In the genomic region with DNA sequence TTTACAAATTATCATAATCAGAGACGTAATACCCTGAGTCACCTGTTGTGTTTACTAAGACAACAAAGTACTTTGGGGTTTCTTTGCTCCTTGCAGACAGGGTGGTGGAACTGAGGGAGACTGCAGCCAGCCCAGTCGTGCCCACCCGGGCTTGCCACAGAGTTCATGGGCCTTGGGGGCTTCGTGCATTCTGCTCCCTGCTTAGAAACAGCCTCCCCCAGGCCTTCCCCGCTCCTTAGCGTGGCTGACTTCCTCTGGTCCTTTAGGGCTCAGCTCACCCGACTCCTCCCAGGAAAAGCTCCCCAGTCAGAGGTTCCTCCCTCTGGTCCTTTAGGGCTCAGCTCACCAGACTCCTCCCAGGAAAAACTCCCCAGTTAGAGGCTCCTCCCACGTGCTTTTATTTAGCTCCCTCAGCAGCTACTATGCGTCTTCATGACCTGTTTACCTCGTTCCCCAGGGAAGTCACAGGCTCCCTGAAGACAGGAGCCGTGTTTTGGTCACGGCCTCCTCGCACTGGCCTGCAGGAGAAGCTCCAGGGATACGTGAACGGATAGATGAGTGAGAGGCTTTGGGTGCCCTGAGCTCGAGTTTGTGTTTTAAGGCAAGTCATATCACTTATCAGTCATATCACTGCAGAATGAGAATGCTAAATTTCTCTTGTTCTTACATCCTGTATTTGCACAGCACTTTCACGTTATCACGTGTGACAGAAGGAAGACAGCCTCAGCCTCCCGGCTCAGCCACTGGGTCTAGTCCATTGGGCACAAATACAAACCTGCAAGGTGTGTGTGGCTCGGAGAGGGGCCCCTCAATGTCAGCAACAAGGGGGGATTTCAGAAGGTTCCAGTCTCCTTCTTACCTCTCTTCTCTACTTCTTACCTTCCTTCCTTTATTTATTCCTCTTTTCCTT, we compare ENCODE assay signal across 1 cellular context.
TF ChIP-seq lines count a peak whose summit lies in the region.

No MANE protein-coding gene starts in this region.

TF ChIP-seq in K562, 482 proteins besides CTCF, POLR2A, EP300 and RAD21 (continued from another document and continues in another):
- TF ChIP-seq, protein P1, sequence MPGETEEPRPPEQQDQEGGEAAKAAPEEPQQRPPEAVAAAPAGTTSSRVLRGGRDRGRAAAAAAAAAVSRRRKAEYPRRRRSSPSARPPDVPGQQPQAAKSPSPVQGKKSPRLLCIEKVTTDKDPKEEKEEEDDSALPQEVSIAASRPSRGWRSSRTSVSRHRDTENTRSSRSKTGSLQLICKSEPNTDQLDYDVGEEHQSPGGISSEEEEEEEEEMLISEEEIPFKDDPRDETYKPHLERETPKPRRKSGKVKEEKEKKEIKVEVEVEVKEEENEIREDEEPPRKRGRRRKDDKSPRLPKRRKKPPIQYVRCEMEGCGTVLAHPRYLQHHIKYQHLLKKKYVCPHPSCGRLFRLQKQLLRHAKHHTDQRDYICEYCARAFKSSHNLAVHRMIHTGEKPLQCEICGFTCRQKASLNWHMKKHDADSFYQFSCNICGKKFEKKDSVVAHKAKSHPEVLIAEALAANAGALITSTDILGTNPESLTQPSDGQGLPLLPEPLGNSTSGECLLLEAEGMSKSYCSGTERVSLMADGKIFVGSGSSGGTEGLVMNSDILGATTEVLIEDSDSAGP (CRISPR knock-in tag; IDR thresholded peaks at IDR 0.05), result no peak
- TF ChIP-seq HDAC3 (IDR thresholded peaks at IDR 0.05; ENCODE audit: borderline replicate concordance, partially characterized antibody) (peak; percentile 73), RBM14 (IDR thresholded peaks at IDR 0.05; ENCODE audit: borderline replicate concordance, insufficient read depth, low read depth, low read length) (no peak), ESRRA (IDR thresholded peaks at IDR 0.05; ENCODE audit: borderline replicate concordance, low read depth) (peak; percentile 4; the same call in 1 of the 2 replicates), RFX7 (CRISPR knock-in tag; IDR thresholded peaks at IDR 0.05) (no peak), MYNN (IDR thresholded peaks at IDR 0.05) (peak; percentile 74), MYNN (CRISPR knock-in tag; IDR thresholded peaks at IDR 0.05) (no peak), FOXK1 (CRISPR knock-in tag; IDR thresholded peaks at IDR 0.05; ENCODE audit: borderline replicate concordance) (0 out of 2 replicates have a peak, but pooled peaks have one; percentile 52), TCF7 (IDR thresholded peaks at IDR 0.05; ENCODE audit: borderline replicate concordance) (0 out of 2 replicates have a peak, but pooled peaks have one; percentile 50), HNRNPL (IDR thresholded peaks at IDR 0.05; ENCODE audit: low read depth, low read length) (no peak), HDAC6 (IDR thresholded peaks at IDR 0.05; ENCODE audit: low read depth, low read length) (no peak), GTF2E2 (tag; IDR thresholded peaks at IDR 0.05) (no peak), ATF7 (IDR thresholded peaks at IDR 0.05) (peak; percentile 81), MBD2 (IDR thresholded peaks at IDR 0.05; ENCODE audit: borderline replicate concordance, low read depth) (peak; percentile 3; the same call in 1 of the 2 replicates), MEF2D (tag; conservative IDR thresholded peaks at IDR 0.05; ENCODE audit: low read depth) (peak; percentile 54; the same call in 1 of the 2 replicates), MCM2 (IDR thresholded peaks at IDR 0.05; ENCODE audit: low read depth) (no peak), ZNF140 (CRISPR knock-in tag; IDR thresholded peaks at IDR 0.05) (no peak), RFX5 (IDR thresholded peaks at IDR 0.05; ENCODE audit: low read depth, low read length) (no peak), ETV1 (tag; conservative IDR thresholded peaks at IDR 0.05; ENCODE audit: low read depth) (peak; percentile 86), FOXP1 (CRISPR knock-in tag; IDR thresholded peaks at IDR 0.05) (peak; percentile 90), GABPB1 (CRISPR knock-in tag; IDR thresholded peaks at IDR 0.05) (peak; percentile 30; the same call in 1 of the 2 replicates), XRCC3 (IDR thresholded peaks at IDR 0.05) (no peak), ZNF133 (CRISPR knock-in tag; IDR thresholded peaks at IDR 0.05) (no peak), PML (IDR thresholded peaks at IDR 0.05; ENCODE audit: low read length) (peak; percentile 55; the same call in 1 of the 2 replicates), ZFP36 (IDR thresholded peaks at IDR 0.05; ENCODE audit: low read depth, low read length, partially characterized antibody) (peak; percentile 35), KHSRP (IDR thresholded peaks at IDR 0.05) (no peak), ZNF197 (CRISPR knock-in tag; IDR thresholded peaks at IDR 0.05; ENCODE audit: low read depth) (no peak), HCFC1 (IDR thresholded peaks at IDR 0.05; ENCODE audit: low read depth, low read length) (no peak)
- TF ChIP-seq, protein P2, sequence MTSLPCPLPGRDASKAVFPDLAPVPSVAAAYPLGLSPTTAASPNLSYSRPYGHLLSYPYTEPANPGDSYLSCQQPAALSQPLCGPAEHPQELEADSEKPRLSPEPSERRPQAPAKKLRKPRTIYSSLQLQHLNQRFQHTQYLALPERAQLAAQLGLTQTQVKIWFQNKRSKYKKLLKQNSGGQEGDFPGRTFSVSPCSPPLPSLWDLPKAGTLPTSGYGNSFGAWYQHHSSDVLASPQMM (CRISPR knock-in tag; IDR thresholded peaks at IDR 0.05), result no peak
- TF ChIP-seq, protein P3, sequence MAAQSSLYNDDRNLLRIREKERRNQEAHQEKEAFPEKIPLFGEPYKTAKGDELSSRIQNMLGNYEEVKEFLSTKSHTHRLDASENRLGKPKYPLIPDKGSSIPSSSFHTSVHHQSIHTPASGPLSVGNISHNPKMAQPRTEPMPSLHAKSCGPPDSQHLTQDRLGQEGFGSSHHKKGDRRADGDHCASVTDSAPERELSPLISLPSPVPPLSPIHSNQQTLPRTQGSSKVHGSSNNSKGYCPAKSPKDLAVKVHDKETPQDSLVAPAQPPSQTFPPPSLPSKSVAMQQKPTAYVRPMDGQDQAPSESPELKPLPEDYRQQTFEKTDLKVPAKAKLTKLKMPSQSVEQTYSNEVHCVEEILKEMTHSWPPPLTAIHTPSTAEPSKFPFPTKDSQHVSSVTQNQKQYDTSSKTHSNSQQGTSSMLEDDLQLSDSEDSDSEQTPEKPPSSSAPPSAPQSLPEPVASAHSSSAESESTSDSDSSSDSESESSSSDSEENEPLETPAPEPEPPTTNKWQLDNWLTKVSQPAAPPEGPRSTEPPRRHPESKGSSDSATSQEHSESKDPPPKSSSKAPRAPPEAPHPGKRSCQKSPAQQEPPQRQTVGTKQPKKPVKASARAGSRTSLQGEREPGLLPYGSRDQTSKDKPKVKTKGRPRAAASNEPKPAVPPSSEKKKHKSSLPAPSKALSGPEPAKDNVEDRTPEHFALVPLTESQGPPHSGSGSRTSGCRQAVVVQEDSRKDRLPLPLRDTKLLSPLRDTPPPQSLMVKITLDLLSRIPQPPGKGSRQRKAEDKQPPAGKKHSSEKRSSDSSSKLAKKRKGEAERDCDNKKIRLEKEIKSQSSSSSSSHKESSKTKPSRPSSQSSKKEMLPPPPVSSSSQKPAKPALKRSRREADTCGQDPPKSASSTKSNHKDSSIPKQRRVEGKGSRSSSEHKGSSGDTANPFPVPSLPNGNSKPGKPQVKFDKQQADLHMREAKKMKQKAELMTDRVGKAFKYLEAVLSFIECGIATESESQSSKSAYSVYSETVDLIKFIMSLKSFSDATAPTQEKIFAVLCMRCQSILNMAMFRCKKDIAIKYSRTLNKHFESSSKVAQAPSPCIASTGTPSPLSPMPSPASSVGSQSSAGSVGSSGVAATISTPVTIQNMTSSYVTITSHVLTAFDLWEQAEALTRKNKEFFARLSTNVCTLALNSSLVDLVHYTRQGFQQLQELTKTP (IDR thresholded peaks at IDR 0.05; ENCODE audit: low read depth in 1 of 2, partially characterized antibody in 2 of 2), result peak in 1 of 2 experiments; percentile 39
- TF ChIP-seq, protein P4, sequence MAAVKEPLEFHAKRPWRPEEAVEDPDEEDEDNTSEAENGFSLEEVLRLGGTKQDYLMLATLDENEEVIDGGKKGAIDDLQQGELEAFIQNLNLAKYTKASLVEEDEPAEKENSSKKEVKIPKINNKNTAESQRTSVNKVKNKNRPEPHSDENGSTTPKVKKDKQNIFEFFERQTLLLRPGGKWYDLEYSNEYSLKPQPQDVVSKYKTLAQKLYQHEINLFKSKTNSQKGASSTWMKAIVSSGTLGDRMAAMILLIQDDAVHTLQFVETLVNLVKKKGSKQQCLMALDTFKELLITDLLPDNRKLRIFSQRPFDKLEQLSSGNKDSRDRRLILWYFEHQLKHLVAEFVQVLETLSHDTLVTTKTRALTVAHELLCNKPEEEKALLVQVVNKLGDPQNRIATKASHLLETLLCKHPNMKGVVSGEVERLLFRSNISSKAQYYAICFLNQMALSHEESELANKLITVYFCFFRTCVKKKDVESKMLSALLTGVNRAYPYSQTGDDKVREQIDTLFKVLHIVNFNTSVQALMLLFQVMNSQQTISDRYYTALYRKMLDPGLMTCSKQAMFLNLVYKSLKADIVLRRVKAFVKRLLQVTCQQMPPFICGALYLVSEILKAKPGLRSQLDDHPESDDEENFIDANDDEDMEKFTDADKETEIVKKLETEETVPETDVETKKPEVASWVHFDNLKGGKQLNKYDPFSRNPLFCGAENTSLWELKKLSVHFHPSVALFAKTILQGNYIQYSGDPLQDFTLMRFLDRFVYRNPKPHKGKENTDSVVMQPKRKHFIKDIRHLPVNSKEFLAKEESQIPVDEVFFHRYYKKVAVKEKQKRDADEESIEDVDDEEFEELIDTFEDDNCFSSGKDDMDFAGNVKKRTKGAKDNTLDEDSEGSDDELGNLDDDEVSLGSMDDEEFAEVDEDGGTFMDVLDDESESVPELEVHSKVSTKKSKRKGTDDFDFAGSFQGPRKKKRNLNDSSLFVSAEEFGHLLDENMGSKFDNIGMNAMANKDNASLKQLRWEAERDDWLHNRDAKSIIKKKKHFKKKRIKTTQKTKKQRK (IDR thresholded peaks at IDR 0.05; ENCODE audit: borderline replicate concordance, low read depth, low read length), result no peak
- TF ChIP-seq, protein P5, sequence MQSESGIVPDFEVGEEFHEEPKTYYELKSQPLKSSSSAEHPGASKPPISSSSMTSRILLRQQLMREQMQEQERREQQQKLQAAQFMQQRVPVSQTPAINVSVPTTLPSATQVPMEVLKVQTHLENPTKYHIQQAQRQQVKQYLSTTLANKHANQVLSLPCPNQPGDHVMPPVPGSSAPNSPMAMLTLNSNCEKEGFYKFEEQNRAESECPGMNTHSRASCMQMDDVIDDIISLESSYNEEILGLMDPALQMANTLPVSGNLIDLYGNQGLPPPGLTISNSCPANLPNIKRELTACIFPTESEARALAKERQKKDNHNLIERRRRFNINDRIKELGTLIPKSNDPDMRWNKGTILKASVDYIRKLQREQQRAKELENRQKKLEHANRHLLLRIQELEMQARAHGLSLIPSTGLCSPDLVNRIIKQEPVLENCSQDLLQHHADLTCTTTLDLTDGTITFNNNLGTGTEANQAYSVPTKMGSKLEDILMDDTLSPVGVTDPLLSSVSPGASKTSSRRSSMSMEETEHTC (IDR thresholded peaks at IDR 0.05), result no peak
- TF ChIP-seq, protein P6, sequence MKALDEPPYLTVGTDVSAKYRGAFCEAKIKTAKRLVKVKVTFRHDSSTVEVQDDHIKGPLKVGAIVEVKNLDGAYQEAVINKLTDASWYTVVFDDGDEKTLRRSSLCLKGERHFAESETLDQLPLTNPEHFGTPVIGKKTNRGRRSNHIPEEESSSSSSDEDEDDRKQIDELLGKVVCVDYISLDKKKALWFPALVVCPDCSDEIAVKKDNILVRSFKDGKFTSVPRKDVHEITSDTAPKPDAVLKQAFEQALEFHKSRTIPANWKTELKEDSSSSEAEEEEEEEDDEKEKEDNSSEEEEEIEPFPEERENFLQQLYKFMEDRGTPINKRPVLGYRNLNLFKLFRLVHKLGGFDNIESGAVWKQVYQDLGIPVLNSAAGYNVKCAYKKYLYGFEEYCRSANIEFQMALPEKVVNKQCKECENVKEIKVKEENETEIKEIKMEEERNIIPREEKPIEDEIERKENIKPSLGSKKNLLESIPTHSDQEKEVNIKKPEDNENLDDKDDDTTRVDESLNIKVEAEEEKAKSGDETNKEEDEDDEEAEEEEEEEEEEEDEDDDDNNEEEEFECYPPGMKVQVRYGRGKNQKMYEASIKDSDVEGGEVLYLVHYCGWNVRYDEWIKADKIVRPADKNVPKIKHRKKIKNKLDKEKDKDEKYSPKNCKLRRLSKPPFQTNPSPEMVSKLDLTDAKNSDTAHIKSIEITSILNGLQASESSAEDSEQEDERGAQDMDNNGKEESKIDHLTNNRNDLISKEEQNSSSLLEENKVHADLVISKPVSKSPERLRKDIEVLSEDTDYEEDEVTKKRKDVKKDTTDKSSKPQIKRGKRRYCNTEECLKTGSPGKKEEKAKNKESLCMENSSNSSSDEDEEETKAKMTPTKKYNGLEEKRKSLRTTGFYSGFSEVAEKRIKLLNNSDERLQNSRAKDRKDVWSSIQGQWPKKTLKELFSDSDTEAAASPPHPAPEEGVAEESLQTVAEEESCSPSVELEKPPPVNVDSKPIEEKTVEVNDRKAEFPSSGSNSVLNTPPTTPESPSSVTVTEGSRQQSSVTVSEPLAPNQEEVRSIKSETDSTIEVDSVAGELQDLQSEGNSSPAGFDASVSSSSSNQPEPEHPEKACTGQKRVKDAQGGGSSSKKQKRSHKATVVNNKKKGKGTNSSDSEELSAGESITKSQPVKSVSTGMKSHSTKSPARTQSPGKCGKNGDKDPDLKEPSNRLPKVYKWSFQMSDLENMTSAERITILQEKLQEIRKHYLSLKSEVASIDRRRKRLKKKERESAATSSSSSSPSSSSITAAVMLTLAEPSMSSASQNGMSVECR (CRISPR knock-in tag; IDR thresholded peaks at IDR 0.05), result no peak
- TF ChIP-seq, protein P7, sequence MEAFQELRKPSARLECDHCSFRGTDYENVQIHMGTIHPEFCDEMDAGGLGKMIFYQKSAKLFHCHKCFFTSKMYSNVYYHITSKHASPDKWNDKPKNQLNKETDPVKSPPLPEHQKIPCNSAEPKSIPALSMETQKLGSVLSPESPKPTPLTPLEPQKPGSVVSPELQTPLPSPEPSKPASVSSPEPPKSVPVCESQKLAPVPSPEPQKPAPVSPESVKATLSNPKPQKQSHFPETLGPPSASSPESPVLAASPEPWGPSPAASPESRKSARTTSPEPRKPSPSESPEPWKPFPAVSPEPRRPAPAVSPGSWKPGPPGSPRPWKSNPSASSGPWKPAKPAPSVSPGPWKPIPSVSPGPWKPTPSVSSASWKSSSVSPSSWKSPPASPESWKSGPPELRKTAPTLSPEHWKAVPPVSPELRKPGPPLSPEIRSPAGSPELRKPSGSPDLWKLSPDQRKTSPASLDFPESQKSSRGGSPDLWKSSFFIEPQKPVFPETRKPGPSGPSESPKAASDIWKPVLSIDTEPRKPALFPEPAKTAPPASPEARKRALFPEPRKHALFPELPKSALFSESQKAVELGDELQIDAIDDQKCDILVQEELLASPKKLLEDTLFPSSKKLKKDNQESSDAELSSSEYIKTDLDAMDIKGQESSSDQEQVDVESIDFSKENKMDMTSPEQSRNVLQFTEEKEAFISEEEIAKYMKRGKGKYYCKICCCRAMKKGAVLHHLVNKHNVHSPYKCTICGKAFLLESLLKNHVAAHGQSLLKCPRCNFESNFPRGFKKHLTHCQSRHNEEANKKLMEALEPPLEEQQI (IDR thresholded peaks at IDR 0.05), result 0 out of 2 replicates have a peak, but pooled peaks have one; percentile 24
- TF ChIP-seq, protein P8, sequence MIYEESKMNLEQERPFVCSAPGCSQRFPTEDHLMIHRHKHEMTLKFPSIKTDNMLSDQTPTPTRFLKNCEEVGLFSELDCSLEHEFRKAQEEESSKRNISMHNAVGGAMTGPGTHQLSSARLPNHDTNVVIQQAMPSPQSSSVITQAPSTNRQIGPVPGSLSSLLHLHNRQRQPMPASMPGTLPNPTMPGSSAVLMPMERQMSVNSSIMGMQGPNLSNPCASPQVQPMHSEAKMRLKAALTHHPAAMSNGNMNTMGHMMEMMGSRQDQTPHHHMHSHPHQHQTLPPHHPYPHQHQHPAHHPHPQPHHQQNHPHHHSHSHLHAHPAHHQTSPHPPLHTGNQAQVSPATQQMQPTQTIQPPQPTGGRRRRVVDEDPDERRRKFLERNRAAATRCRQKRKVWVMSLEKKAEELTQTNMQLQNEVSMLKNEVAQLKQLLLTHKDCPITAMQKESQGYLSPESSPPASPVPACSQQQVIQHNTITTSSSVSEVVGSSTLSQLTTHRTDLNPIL (CRISPR knock-in tag; IDR thresholded peaks at IDR 0.05), result no peak
